1 cellular context compared by ENCODE assay signal in genomic region chr10:34121125-34121973, GRCh38.
TF ChIP-seq lines count a peak whose summit lies in the region.

No MANE protein-coding gene starts in this region.

TF ChIP-seq in HepG2, 621 proteins besides CTCF, POLR2A, EP300 and RAD21 (continued from another document and continues in another):
- TF ChIP-seq ZBTB40 (IDR thresholded peaks at IDR 0.05) (no peak), ZBTB40 (CRISPR knock-in tag; IDR thresholded peaks at IDR 0.05) (no peak; the same call in 1 of the 2 replicates), MED13 (CRISPR knock-in tag; IDR thresholded peaks at IDR 0.05) (peak; percentile 94), ZSCAN22 (CRISPR knock-in tag; IDR thresholded peaks at IDR 0.05) (peak; percentile 71; the same call in 1 of the 2 replicates), SMARCE1 (IDR thresholded peaks at IDR 0.05; ENCODE audit: borderline replicate concordance) (peak; percentile 95), TBX2 (CRISPR knock-in tag; IDR thresholded peaks at IDR 0.05; ENCODE audit: borderline replicate concordance) (peak; percentile 94), NFATC3 (CRISPR knock-in tag; IDR thresholded peaks at IDR 0.05) (no peak), MED1 (CRISPR knock-in tag; IDR thresholded peaks at IDR 0.05) (peak; percentile 96), MTA3 (CRISPR knock-in tag; IDR thresholded peaks at IDR 0.05) (no peak), DNMT3B (CRISPR knock-in tag; conservative IDR thresholded peaks at IDR 0.05) (peak; percentile 69; the same call in 1 of the 2 replicates), ZNF232 (CRISPR knock-in tag; IDR thresholded peaks at IDR 0.05; ENCODE audit: borderline replicate concordance) (no peak), CSRNP2 (CRISPR knock-in tag; conservative IDR thresholded peaks at IDR 0.05; ENCODE audit: low read depth) (no peak), SP1 (IDR thresholded peaks at IDR 0.05) (no peak), SP1 (CRISPR knock-in tag; IDR thresholded peaks at IDR 0.05) (peak; percentile 57; the same call in 1 of the 2 replicates), GMEB2 (CRISPR knock-in tag; IDR thresholded peaks at IDR 0.05; ENCODE audit: low read depth) (no peak), ZBTB49 (CRISPR knock-in tag; IDR thresholded peaks at IDR 0.05; ENCODE audit: borderline replicate concordance) (peak; percentile 37; the same call in 1 of the 2 replicates), ZNF775 (CRISPR knock-in tag; IDR thresholded peaks at IDR 0.05; ENCODE audit: borderline replicate concordance) (no peak), HNRNPH1 (optimal IDR thresholded peaks at IDR 0.05; ENCODE audit: low read depth, low read length) (no peak), POLR2AphosphoS5 (IDR thresholded peaks at IDR 0.05; ENCODE audit: low read depth, low read length) (no peak), NR2F6 (IDR thresholded peaks at IDR 0.05) (peak; percentile 87), NR2F6 (CRISPR knock-in tag; IDR thresholded peaks at IDR 0.05) (peak; percentile 88), ZSCAN30 (CRISPR knock-in tag; IDR thresholded peaks at IDR 0.05) (no peak), ZNF737 (CRISPR knock-in tag; IDR thresholded peaks at IDR 0.05; ENCODE audit: borderline replicate concordance) (no peak), SRSF4 (IDR thresholded peaks at IDR 0.05; ENCODE audit: low read depth, low read length, poor library complexity, severe bottlenecking) (no peak), ZNF619 (CRISPR knock-in tag; IDR thresholded peaks at IDR 0.05) (no peak), ZNF264 (CRISPR knock-in tag; IDR thresholded peaks at IDR 0.05) (peak; percentile 69; the same call in 1 of the 2 replicates), ZHX1 (CRISPR knock-in tag; IDR thresholded peaks at IDR 0.05; ENCODE audit: low read depth) (no peak), EED (CRISPR knock-in tag; IDR thresholded peaks at IDR 0.05) (no peak), ZUFSP (CRISPR knock-in tag; IDR thresholded peaks at IDR 0.05; ENCODE audit: borderline replicate concordance) (no peak), ZMAT3 (CRISPR knock-in tag; conservative IDR thresholded peaks at IDR 0.05) (0 out of 2 replicates have a peak, but pooled peaks have one; percentile 55), KLF12 (CRISPR knock-in tag; IDR thresholded peaks at IDR 0.05; ENCODE audit: borderline replicate concordance) (no peak), CERS6 (CRISPR knock-in tag; IDR thresholded peaks at IDR 0.05) (no peak), ZNF446 (CRISPR knock-in tag; IDR thresholded peaks at IDR 0.05) (no peak), HNF4A (CRISPR knock-in tag; IDR thresholded peaks at IDR 0.05) (peak; percentile 99), HMG20A (CRISPR knock-in tag; IDR thresholded peaks at IDR 0.05; ENCODE audit: borderline replicate concordance) (peak; percentile 98), ZNF720 (CRISPR knock-in tag; IDR thresholded peaks at IDR 0.05) (no peak), ZFP62 (CRISPR knock-in tag; IDR thresholded peaks at IDR 0.05) (no peak), ATF2 (CRISPR knock-in tag; IDR thresholded peaks at IDR 0.05) (peak; percentile 91; the same call in 1 of the 2 replicates), DNMT1 (CRISPR knock-in tag; IDR thresholded peaks at IDR 0.05) (no peak), PLSCR1 (CRISPR knock-in tag; IDR thresholded peaks at IDR 0.05; ENCODE audit: borderline replicate concordance) (no peak)
